8 cellular contexts compared by ENCODE assay signal in the genomic region with DNA sequence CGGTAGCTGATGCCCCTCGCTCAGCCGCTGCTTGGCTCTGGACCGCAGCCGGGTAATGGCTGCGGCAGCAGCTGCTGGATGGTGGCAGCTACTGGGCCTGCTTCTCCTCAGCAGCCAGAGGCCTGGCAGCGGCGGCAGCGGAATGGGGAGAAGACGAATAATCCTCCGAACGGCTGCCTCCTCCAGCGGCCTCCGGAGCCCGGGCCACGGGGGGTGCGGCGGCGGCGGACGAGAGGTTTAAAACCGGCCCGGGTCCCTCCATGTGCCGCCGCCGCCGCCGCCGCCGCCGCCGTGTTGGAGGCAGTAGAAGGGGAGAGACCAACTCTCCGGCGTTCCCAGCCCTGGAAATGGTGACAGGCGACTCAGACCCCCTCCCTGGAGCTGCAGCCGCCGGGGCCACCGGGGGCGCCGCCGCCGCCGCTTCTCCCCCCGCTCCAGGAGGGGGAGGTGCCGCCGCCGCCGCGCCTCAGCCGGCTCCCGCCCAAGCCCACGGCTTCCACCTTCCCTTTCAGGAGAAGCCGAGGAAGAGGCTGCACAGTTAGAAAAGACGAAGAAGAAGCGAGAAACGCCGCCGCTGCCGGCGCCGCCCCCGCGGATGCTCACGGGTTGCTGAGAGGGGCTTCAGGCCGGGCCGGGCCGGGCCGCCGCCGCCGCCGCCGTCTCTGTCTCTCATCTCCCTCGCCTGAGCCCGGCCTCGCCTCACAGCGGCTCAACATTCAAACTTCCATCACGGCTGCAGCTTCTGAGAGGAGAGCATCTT.
DNase-seq lines count a peak whose midpoint lies in the region; ATAC-seq and TF ChIP-seq lines count a peak whose summit lies in the region.

No MANE protein-coding gene starts in this region.

- TF ChIP-seq CTCF in left ventricle myocardium inferior (IDR thresholded peaks at IDR 0.05; ENCODE audit: borderline replicate concordance), result no peak

- H3K4me1 ChIP-seq in ACC112 (ENCODE audit: control insufficient read depth, insufficient read depth, low read length, unreplicated experiment) (no peaks in the 10 kb centered on the region), left ventricle myocardium inferior (peaks cover 4% of the 10 kb centered on the region)

- H3K27me3 ChIP-seq in ACC112 (ENCODE audit: insufficient read depth, low read length) (peaks cover 61% of the 10 kb centered on the region), left ventricle myocardium inferior (ENCODE audit: low read depth) (peaks cover 38% of the 10 kb centered on the region)

- peak overlapping the region; percentile 81 for H3K4me3 ChIP-seq in ACC112 (ENCODE audit: low read depth, low read length)
- H3K4me3 ChIP-seq in left ventricle myocardium inferior, result peak overlapping the region; percentile 67

- peak overlapping the region; percentile 93 for H3K4me3 Mint-ChIP-seq in activated naive CD8-positive, alpha-beta T cell treated with anti-CD3 and anti-CD28 coated beads, Interleukin-2, amount 10 ng/mL, durations not matched to agents 7 days and 5 days

- H3K27me3 Mint-ChIP-seq in activated naive CD8-positive, alpha-beta T cell treated with anti-CD3 and anti-CD28 coated beads, Interleukin-2, amount 10 ng/mL, durations not matched to agents 7 days and 5 days, result peaks cover 71% of the 10 kb centered on the region

- ATAC-seq in GM21723 (IDR thresholded peaks at IDR 0.05; ENCODE audit: unreplicated experiment), result peak; percentile 49
- peak; percentile 60 for ATAC-seq in activated naive CD8-positive, alpha-beta T cell treated with anti-CD3 and anti-CD28 coated beads, Interleukin-2, amount 10 ng/mL, durations not matched to agents 7 days and 5 days (ENCODE audit: low read depth)
- ATAC-seq in GM18502 (IDR thresholded peaks at IDR 0.05; ENCODE audit: poor library complexity, unreplicated experiment), result no peak
- ATAC-seq in GM18873 (IDR thresholded peaks at IDR 0.05; ENCODE audit: low FRiP score, unreplicated experiment), result no peak

- H2AFZ ChIP-seq in ACC112 (ENCODE audit: low read length, unreplicated experiment), result peak overlapping the region; percentile 90

- H3K79me2 ChIP-seq in ACC112 (ENCODE audit: control insufficient read depth, insufficient read depth, low read length, unreplicated experiment), result no peaks in the 10 kb centered on the region

- H3K36me3 ChIP-seq in ACC112 (ENCODE audit: insufficient read depth, low read length), result no peaks in the 10 kb centered on the region
- H3K36me3 ChIP-seq in left ventricle myocardium inferior, result no peaks in the 10 kb centered on the region

- H3K9me3 ChIP-seq in left ventricle myocardium inferior (replicated peaks), result no peaks in the 10 kb centered on the region

- H3K9me3 Mint-ChIP-seq in activated naive CD8-positive, alpha-beta T cell treated with anti-CD3 and anti-CD28 coated beads, Interleukin-2, amount 10 ng/mL, durations not matched to agents 7 days and 5 days, result peaks cover 2% of the 10 kb centered on the region

- intact Hi-C loops in left ventricle myocardium inferior (cut with micrococcal nuclease) (no loop called here), posterior cingulate gyrus (cut with DNase I) (no loop called here)

- peaks cover 9% of the 10 kb centered on the region for H3K4me1 Mint-ChIP-seq in activated naive CD8-positive, alpha-beta T cell treated with anti-CD3 and anti-CD28 coated beads, Interleukin-2, amount 10 ng/mL, durations not matched to agents 7 days and 5 days

- H3K27ac ChIP-seq in ACC112 (ENCODE audit: low read depth, low read length), result no peak overlapping the region
- H3K27ac ChIP-seq in left ventricle myocardium inferior (replicated peaks), result peak overlapping the region; percentile 53

- DNase-seq in OCI-M1 (lab: John Stamatoyannopoulos, UW) (peak; percentile 75), left ventricle myocardium inferior (peak; percentile 14), posterior cingulate gyrus (peak; percentile 33 to 94 (median 52))
- peak; percentile 44 for DNase-seq in activated naive CD8-positive, alpha-beta T cell treated with anti-CD3 and anti-CD28 coated beads, Interleukin-2, amount 10 ng/mL, durations not matched to agents 7 days and 5 days

- peak overlapping the region; percentile 37 for H3K27ac Mint-ChIP-seq in activated naive CD8-positive, alpha-beta T cell treated with anti-CD3 and anti-CD28 coated beads, Interleukin-2, amount 10 ng/mL, durations not matched to agents 7 days and 5 days

- H3K36me3 Mint-ChIP-seq in activated naive CD8-positive, alpha-beta T cell treated with anti-CD3 and anti-CD28 coated beads, Interleukin-2, amount 10 ng/mL, durations not matched to agents 7 days and 5 days, result peaks cover 2% of the 10 kb centered on the region

- POLR2A ChIA-PET in activated naive CD8-positive, alpha-beta T cell treated with anti-CD3 and anti-CD28 coated beads, Interleukin-2, amount 10 ng/mL, durations not matched to agents 7 days and 5 days (lab: Charles Lee), result no interaction called here

Comparison
In these comparisons a context has a peak if more than half of its experiments do, and no peak if none do; other contexts are left out.
1. ATAC-seq: peak in GM21723 (single experiment) and activated naive CD8-positive, alpha-beta T cell treated with anti-CD3 and anti-CD28 coated beads, Interleukin-2, amount 10 ng/mL, durations not matched to agents 7 days and 5 days (single experiment); none in GM18502 (single experiment) and GM18873 (single experiment).
2. DNase-seq: peak in every context shown above with its lines; median percentile 75 in OCI-M1; 52 in posterior cingulate gyrus; 44 in activated naive CD8-positive, alpha-beta T cell treated with anti-CD3 and anti-CD28 coated beads, Interleukin-2, amount 10 ng/mL, durations not matched to agents 7 days and 5 days; 14 in left ventricle myocardium inferior.